1 cellular context compared by ENCODE assay signal in the genomic region with DNA sequence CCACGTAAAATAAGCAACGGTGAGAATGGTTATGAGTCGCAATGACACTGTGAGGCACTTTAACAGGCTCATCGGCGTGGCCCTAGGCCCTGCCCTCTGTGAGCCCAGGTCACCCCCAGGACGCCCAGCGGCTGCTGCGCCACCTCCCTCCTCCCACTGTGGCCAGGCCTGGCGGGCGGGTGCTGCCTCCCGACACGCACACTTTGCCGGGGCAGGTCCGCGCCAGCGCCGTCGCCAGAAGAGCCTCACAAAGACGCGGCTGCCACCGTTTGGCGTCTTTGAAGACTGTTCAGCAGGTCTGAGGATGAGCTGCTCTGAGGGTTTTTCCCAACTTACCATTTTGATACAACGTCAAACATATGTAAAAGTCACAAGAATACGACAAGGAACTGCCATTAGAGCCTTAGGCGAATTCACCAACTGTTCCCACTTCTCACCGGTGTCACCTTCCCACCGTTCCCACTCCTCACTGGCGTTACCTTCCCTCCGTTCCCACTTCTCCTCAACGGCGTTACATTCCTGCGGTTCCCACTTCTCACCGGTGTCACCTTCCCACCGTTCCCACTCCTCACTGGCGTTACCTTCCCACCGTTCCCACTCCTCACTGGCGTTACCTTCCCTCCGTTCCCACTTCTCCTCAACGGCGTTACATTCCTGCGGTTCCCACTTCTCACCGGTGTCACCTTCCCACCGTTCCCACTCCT.
TF ChIP-seq lines count a peak whose summit lies in the region.

No MANE protein-coding gene starts in this region.

TF ChIP-seq in HEK293, 187 proteins besides CTCF, POLR2A, EP300 and RAD21 (continued from another document):
- TF ChIP-seq, protein P1, sequence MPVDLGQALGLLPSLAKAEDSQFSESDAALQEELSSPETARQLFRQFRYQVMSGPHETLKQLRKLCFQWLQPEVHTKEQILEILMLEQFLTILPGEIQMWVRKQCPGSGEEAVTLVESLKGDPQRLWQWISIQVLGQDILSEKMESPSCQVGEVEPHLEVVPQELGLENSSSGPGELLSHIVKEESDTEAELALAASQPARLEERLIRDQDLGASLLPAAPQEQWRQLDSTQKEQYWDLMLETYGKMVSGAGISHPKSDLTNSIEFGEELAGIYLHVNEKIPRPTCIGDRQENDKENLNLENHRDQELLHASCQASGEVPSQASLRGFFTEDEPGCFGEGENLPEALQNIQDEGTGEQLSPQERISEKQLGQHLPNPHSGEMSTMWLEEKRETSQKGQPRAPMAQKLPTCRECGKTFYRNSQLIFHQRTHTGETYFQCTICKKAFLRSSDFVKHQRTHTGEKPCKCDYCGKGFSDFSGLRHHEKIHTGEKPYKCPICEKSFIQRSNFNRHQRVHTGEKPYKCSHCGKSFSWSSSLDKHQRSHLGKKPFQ (tag by site-specific recombination; IDR thresholded peaks at IDR 0.05): peak; percentile 98
- TF ChIP-seq EGR2 (tag by site-specific recombination; IDR thresholded peaks at IDR 0.05; ENCODE audit: low read depth) (0 out of 2 replicates have a peak, but pooled peaks have one; percentile 13), ZNF341 (tag by site-specific recombination; IDR thresholded peaks at IDR 0.05; ENCODE audit: low read depth) (peak; percentile 60)
- TF ChIP-seq, protein P2, sequence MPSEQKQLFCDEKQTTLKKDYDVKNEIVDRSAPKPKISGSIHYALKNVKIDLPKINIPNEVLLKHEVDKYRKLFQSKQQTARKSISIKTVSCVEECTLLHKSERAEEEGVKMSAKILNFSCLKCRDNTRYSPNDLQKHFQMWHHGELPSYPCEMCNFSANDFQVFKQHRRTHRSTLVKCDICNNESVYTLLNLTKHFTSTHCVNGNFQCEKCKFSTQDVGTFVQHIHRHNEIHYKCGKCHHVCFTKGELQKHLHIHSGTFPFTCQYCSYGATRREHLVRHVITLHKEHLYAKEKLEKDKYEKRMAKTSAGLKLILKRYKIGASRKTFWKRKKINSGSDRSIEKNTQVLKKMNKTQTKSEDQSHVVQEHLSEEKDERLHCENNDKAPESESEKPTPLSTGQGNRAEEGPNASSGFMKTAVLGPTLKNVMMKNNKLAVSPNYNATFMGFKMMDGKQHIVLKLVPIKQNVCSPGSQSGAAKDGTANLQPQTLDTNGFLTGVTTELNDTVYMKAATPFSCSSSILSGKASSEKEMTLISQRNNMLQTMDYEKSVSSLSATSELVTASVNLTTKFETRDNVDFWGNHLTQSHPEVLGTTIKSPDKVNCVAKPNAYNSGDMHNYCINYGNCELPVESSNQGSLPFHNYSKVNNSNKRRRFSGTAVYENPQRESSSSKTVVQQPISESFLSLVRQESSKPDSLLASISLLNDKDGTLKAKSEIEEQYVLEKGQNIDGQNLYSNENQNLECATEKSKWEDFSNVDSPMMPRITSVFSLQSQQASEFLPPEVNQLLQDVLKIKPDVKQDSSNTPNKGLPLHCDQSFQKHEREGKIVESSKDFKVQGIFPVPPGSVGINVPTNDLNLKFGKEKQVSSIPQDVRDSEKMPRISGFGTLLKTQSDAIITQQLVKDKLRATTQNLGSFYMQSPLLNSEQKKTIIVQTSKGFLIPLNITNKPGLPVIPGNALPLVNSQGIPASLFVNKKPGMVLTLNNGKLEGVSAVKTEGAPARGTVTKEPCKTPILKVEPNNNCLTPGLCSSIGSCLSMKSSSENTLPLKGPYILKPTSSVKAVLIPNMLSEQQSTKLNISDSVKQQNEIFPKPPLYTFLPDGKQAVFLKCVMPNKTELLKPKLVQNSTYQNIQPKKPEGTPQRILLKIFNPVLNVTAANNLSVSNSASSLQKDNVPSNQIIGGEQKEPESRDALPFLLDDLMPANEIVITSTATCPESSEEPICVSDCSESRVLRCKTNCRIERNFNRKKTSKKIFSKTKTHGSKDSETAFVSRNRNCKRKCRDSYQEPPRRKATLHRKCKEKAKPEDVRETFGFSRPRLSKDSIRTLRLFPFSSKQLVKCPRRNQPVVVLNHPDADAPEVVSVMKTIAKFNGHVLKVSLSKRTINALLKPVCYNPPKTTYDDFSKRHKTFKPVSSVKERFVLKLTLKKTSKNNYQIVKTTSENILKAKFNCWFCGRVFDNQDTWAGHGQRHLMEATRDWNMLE (tag by site-specific recombination; conservative IDR thresholded peaks at IDR 0.05; ENCODE audit: low read depth): peak; percentile 46
